Comparison of ENCODE assay signal across 12 cellular contexts in genomic region chr2:7020468-7020867, GRCh38.
"Had no signal": no experiment of that assay in that cellular context is flagged by ENCODE, and none has a peak within 500 bp of the region (broad histone marks: within the 10 kb centered on the region; RNA-seq: fewer than 3 reads in every experiment).

No MANE protein-coding gene starts in this region.

- DNase-seq: activated CD4-positive, alpha-beta memory T cell treated with anti-CD3 and anti-CD28 coated beads for 36 hours; activated gamma-delta T cell treated with Interleukin-2 at 50 U/mL for 16 hours; activated T-cell treated with anti-CD3 and anti-CD28 coated beads, Interleukin-2, amount 50 U/mL, for 48 hours; effector memory CD4-positive, alpha-beta T cell; gastrocnemius medialis; left ventricle myocardium inferior; natural killer cell; sigmoid colon had no signal

- ATAC-seq: gastrocnemius medialis, natural killer cell had no signal

- H3K4me3 ChIP-seq: coronary artery, gastrocnemius medialis, left ventricle myocardium inferior, sigmoid colon, vagina had no signal

- H3K9me3 ChIP-seq: gastrocnemius medialis, left ventricle myocardium inferior, sigmoid colon, vagina had no signal

- H3K27ac ChIP-seq: coronary artery, epithelial cell of prostate, sigmoid colon, VCaP had no signal

- H3K27me3 ChIP-seq: gastrocnemius medialis, sigmoid colon, vagina had no signal
